Comparison of ENCODE assay signal across 9 cellular contexts in the genomic region with DNA sequence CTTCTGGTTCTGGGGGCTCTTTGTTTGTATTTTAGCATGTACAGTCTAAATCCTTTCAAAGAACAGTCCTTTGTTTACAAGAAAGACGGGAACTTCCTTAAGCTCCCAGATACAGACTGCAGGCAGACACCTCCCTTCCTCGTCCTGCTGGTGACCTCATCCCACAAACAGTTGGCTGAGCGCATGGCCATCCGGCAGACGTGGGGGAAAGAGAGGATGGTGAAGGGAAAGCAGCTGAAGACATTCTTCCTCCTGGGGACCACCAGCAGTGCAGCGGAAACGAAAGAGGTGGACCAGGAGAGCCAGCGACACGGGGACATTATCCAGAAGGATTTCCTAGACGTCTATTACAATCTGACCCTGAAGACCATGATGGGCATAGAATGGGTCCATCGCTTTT. TPM values are rescaled to one million over a fixed set of nuclear protein-coding genes. Genes with fewer than 3 reads are reported as not detected.
DNase-seq lines count a peak whose midpoint lies in the region; TF ChIP-seq lines count a peak whose summit lies in the region.
"Had no signal": no experiment of that assay in that cellular context is flagged by ENCODE, and none has a peak within 500 bp of the region (broad histone marks: within the 10 kb centered on the region; RNA-seq: fewer than 3 reads in every experiment).

No MANE protein-coding gene starts in this region.

- H3K9me3 ChIP-seq in OCI-LY7 (ENCODE audit: low read length) = no peaks in the 10 kb centered on the region

- CTCF ChIA-PET in BJ (lab: Yijun Ruan, JAX) (interaction anchor here (1.5 kb wide), 1 partner anchor 13 kb away, joined by 3 read pairs; no protein-coding TSS in a partner anchor), OCI-LY7 (lab: Charles Lee; ENCODE audit: unreplicated experiment) (no interaction called here)

- H3K79me2 ChIP-seq in OCI-LY7 (ENCODE audit: insufficient read depth, low read depth, low read length) = no peaks in the 10 kb centered on the region

- H3K4me2 ChIP-seq in OCI-LY7 (ENCODE audit: low read length) = no peak overlapping the region
- H3K4me2 ChIP-seq: PC-9 had no signal

- no peaks in the 10 kb centered on the region for H4K20me1 ChIP-seq in OCI-LY7 (ENCODE audit: insufficient read depth, low read length)

- no peak overlapping the region for H2AFZ ChIP-seq in OCI-LY7 (ENCODE audit: low read length)
- H2AFZ ChIP-seq: PC-9 had no signal

- H3K4me3 ChIP-seq in BJ (ENCODE audit: low read depth, low read length) (no peak overlapping the region), H7 (ENCODE audit: insufficient read depth, low read depth, low read length) (no peak overlapping the region), OCI-LY7 (ENCODE audit: low read depth, low read length, poor library complexity, severe bottlenecking) (no peak overlapping the region)
- H3K4me3 ChIP-seq: PC-9 had no signal

- H3K36me3 ChIP-seq in BJ (ENCODE audit: control insufficient read depth, insufficient read depth, low read length) (no peaks in the 10 kb centered on the region), H7 (replicated peaks; ENCODE audit: control insufficient read depth, insufficient read depth, low read length) (peaks cover 25% of the 10 kb centered on the region), OCI-LY7 (ENCODE audit: insufficient read depth, low read length) (no peaks in the 10 kb centered on the region)

- no peak for TF ChIP-seq CTCF in BJ (IDR thresholded peaks at IDR 0.05; ENCODE audit: insufficient read depth, low read depth, low read length)
- no peak for TF ChIP-seq CTCF in OCI-LY7 (conservative IDR thresholded peaks at IDR 0.05; ENCODE audit: low read length)

- intact Hi-C loops in OCI-LY7 (cut with micrococcal nuclease; ENCODE audit: unreplicated experiment) = no loop called here

- POLR2A ChIA-PET in BJ (lab: Charles Lee) (no interaction called here), OCI-LY7 (lab: Charles Lee) (no interaction called here)

- no peaks in the 10 kb centered on the region for H3K4me1 ChIP-seq in OCI-LY7 (ENCODE audit: insufficient read depth, low read length, poor library complexity, severe bottlenecking)

- DNase-seq in BJ (ENCODE audit: low read depth) = peak; percentile 48
- DNase-seq in NCI-H2196 (lab: John Stamatoyannopoulos, UW; ENCODE audit: unreplicated experiment) = peak; percentile 75
- peak; percentile 61 for DNase-seq in epidermal melanocyte (ENCODE audit: insufficient read length, low spot score)
- peak; percentile 88 for DNase-seq in myocyte (ENCODE audit: low read depth)
- DNase-seq in H7 = no peak
- DNase-seq in OCI-LY7 (ENCODE audit: low spot score) = no peak
- DNase-seq in NCI-H446 (lab: John Stamatoyannopoulos, UW) = no peak
- no peak for DNase-seq in NCI-H446 treated with DMSO at 0.1 percent for 48 hours (lab: John Stamatoyannopoulos, UW)
- DNase-seq: PC-9 had no signal

- H3K9me2 ChIP-seq in OCI-LY7 (ENCODE audit: insufficient read depth, low read length) = no peaks in the 10 kb centered on the region

- H3K27me3 ChIP-seq in BJ (ENCODE audit: control insufficient read depth, insufficient read depth, low read length) (no peaks in the 10 kb centered on the region), H7 (ENCODE audit: control insufficient read depth, insufficient read depth, low read length) (no peaks in the 10 kb centered on the region)

- H3K27ac ChIP-seq in OCI-LY7 (ENCODE audit: low read depth, low read length, poor library complexity, severe bottlenecking) = no peak overlapping the region
- H3K27ac ChIP-seq: PC-9 had no signal

- no TSS peak for BruUV-seq in OCI-LY7 (replicated peaks; lab: Mats Ljungman, UMichigan)

RNA-seq across cellular contexts. Expression of a gene that starts 47.9 kb away (rescaled TPM):
- 0.09 TPM in 2 replicates for polyA plus RNA-seq in BJ (2011; rRNA removed)
- 0.14 and 0.26 TPM in 2 replicates for polyA minus RNA-seq in BJ (2011; rRNA and poly(A)+ RNA removed)
- total RNA-seq in myocyte (0.73 and 1.0 TPM in 2 replicates), OCI-LY7 (2022) (not detected in 2 replicates)
- polyA plus RNA-seq in myocyte (2012) = 1.1 TPM
- 3.7 and 5.7 TPM in 2 replicates for total RNA-seq in H7 (2014; rRNA removed; shearing (Covaris generic))
- total RNA-seq in OCI-LY7 (2014; rRNA removed; shearing (Covaris generic)) = not detected in 2 replicates

Comparison
In these comparisons a context has a peak if more than half of its experiments do, and no peak if none do; other contexts are left out.
1. DNase-seq: peak in BJ (single experiment), NCI-H2196 (single experiment), epidermal melanocyte (single experiment) and myocyte (single experiment); none in H7 (single experiment), OCI-LY7 (single experiment), NCI-H446 (0 of 2) and NCI-H446 treated with DMSO at 0.1 percent for 48 hours (single experiment).